Comparison of ENCODE assay signal across 16 cellular contexts in the genomic region with DNA sequence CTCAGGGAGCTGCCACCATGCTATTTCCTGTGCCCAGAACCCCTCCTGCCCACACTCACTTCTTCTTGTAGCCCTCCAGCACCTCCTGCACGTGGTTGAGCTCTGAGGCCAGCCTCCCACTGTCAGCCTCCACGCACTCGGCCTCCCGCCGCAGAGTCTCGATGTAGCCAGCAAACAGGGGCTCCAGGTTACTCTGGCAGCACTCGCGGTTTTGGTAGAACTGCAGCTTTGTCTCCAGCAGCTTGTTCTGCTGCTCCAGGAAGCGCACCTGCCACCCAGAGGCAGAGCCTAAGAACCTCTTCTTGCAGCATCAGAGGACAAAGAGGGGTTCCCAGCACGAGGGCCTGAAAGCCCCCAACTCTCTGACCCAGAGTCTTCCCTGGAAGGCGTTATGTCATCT. TPM values are rescaled to one million over a fixed set of nuclear protein-coding genes. Genes with fewer than 3 reads are reported as not detected.
DNase-seq lines count a peak whose midpoint lies in the region; ATAC-seq and TF ChIP-seq lines count a peak whose summit lies in the region.
"Had no signal": no experiment of that assay in that cellular context is flagged by ENCODE, and none has a peak within 500 bp of the region (broad histone marks: within the 10 kb centered on the region; RNA-seq: fewer than 3 reads in every experiment).

No MANE protein-coding gene starts in this region.

- no peak for TF ChIP-seq POLR2A in body of pancreas (IDR thresholded peaks at IDR 0.05)

- no peaks in the 10 kb centered on the region for H4K20me1 ChIP-seq in MM.1S (ENCODE audit: insufficient read depth, low read length)

- no peaks in the 10 kb centered on the region for H3K4me1 Mint-ChIP-seq in activated naive CD4-positive, alpha-beta T cell treated with anti-CD3 and anti-CD28 coated beads for 36 hours (ENCODE audit: low read depth)
- H3K4me1 Mint-ChIP-seq: naive B cell; stimulated activated naive CD8-positive, alpha-beta T cell treated with anti-CD3 and anti-CD28 coated beads, Interleukin-15, amount 100 ng/mL, for 72 hours had no signal

- ATAC-seq in body of pancreas: peak; percentile 47
- ATAC-seq: right cardiac atrium; stimulated activated naive CD8-positive, alpha-beta T cell treated with anti-CD3 and anti-CD28 coated beads, Interleukin-15, amount 100 ng/mL, for 72 hours had no signal

- intact Hi-C loops in body of pancreas (cut with DNase I): no loop called here
- intact Hi-C loops in activated naive CD4-positive, alpha-beta T cell treated with anti-CD3 and anti-CD28 coated beads for 36 hours (cut with micrococcal nuclease): no loop called here

- no peak overlapping the region for H3K27ac ChIP-seq in MM.1S (ENCODE audit: low read length)
- H3K27ac ChIP-seq in body of pancreas: no peak overlapping the region
- H3K27ac ChIP-seq: adrenal gland had no signal

- H3K9me2 ChIP-seq in MM.1S (replicated peaks; ENCODE audit: insufficient read depth, low read length): no peaks in the 10 kb centered on the region

- 0 out of 2 replicates have a peak, but pooled peaks have one; percentile 5 for TF ChIP-seq CTCF in MM.1S (IDR thresholded peaks at IDR 0.05; ENCODE audit: low read length)
- peak in 4 of 7 experiments; percentile 5 to 27 (median 18) for TF ChIP-seq CTCF in body of pancreas (IDR thresholded peaks at IDR 0.05)

- H3K4me3 ChIP-seq in MM.1S (ENCODE audit: low read length): no peak overlapping the region
- H3K4me3 ChIP-seq in body of pancreas: no peak overlapping the region
- H3K4me3 ChIP-seq: adrenal gland had no signal

- peaks cover 15% of the 10 kb centered on the region for H3K27me3 Mint-ChIP-seq in activated naive CD4-positive, alpha-beta T cell treated with anti-CD3 and anti-CD28 coated beads for 36 hours (ENCODE audit: low read depth)

- H3K4me1 ChIP-seq in MM.1S (ENCODE audit: low read length) (no peaks in the 10 kb centered on the region), body of pancreas (no peaks in the 10 kb centered on the region)
- H3K4me1 ChIP-seq: adrenal gland had no signal

- no peak overlapping the region for H3K27ac Mint-ChIP-seq in activated naive CD4-positive, alpha-beta T cell treated with anti-CD3 and anti-CD28 coated beads for 36 hours
- H3K27ac Mint-ChIP-seq: stimulated activated naive CD8-positive, alpha-beta T cell treated with anti-CD3 and anti-CD28 coated beads, Interleukin-15, amount 100 ng/mL, for 72 hours had no signal

- H3K4me2 ChIP-seq in MM.1S (ENCODE audit: low read depth, low read length): no peak overlapping the region

- no peaks in the 10 kb centered on the region for H3K79me2 ChIP-seq in MM.1S (ENCODE audit: low read length)

- 67% methylated on average over 5 to 11 of the region's 11 CpGs for WGBS in body of pancreas, 2 donors

- no peaks in the 10 kb centered on the region for H3K9me3 Mint-ChIP-seq in activated naive CD4-positive, alpha-beta T cell treated with anti-CD3 and anti-CD28 coated beads for 36 hours
- H3K9me3 Mint-ChIP-seq: stimulated activated naive CD8-positive, alpha-beta T cell treated with anti-CD3 and anti-CD28 coated beads, Interleukin-15, amount 100 ng/mL, for 72 hours had no signal

- no peak overlapping the region for H3K4me3 Mint-ChIP-seq in activated naive CD4-positive, alpha-beta T cell treated with anti-CD3 and anti-CD28 coated beads for 36 hours
- H3K4me3 Mint-ChIP-seq: naive B cell; stimulated activated naive CD8-positive, alpha-beta T cell treated with anti-CD3 and anti-CD28 coated beads, Interleukin-15, amount 100 ng/mL, for 72 hours had no signal

- no peaks in the 10 kb centered on the region for H3K36me3 Mint-ChIP-seq in activated naive CD4-positive, alpha-beta T cell treated with anti-CD3 and anti-CD28 coated beads for 36 hours (ENCODE audit: low read depth)
- H3K36me3 Mint-ChIP-seq: naive B cell had no signal

- CTCF ChIA-PET in activated naive CD4-positive, alpha-beta T cell treated with anti-CD3 and anti-CD28 coated beads for 36 hours (lab: Charles Lee): interaction anchor here (0.9 to 1.7 kb wide), 4 partner anchors 8 to 561 kb away, joined by 4 to 6 read pairs (median 4); no protein-coding TSS in a partner anchor

- H3K27me3 ChIP-seq in MM.1S (replicated peaks; ENCODE audit: insufficient read depth, low read length) (peaks cover 82% of the 10 kb centered on the region), body of pancreas (no peaks in the 10 kb centered on the region)

- no peak overlapping the region for H3K9ac ChIP-seq in MM.1S (ENCODE audit: low read length)

- H3K36me3 ChIP-seq in MM.1S (replicated peaks; ENCODE audit: insufficient read depth, low read length) (no peaks in the 10 kb centered on the region), body of pancreas (replicated peaks in 1 of 2; ENCODE audit: insufficient read depth in 1 of 2, low read depth in 2 of 2) (no peaks in the 10 kb centered on the region)
- H3K36me3 ChIP-seq: adrenal gland had no signal

- H3F3A ChIP-seq in MM.1S (ENCODE audit: insufficient read depth, low read length): no peaks in the 10 kb centered on the region

- no peak overlapping the region for H2AFZ ChIP-seq in MM.1S (ENCODE audit: low read length)

- peak; percentile 43 for DNase-seq in NCI-H510A treated with DMSO at 0.1 percent for 48 hours (lab: John Stamatoyannopoulos, UW)
- no peak for DNase-seq in NCI-H510A (lab: John Stamatoyannopoulos, UW)
- DNase-seq in MM.1S: peak; percentile 39
- peak in 2 of 4 donors; percentile 22 to 48 for DNase-seq in body of pancreas
- peak; percentile 24 for DNase-seq in left kidney (ENCODE audit: low read depth, low spot score)
- no peak for DNase-seq in medulla oblongata (ENCODE audit: extremely low spot score)
- no peak for DNase-seq in stimulated activated CD4-positive, alpha-beta T cell treated with anti-CD3 and anti-CD28 coated beads, Interleukin-4, amount 100 ng/mL, for 1 hour
- DNase-seq in activated naive CD4-positive, alpha-beta T cell treated with anti-CD3 and anti-CD28 coated beads for 36 hours: no peak
- DNase-seq: activated CD8-positive, alpha-beta memory T cell treated with anti-CD3 and anti-CD28 coated beads, Interleukin-2, amount 50 U/mL, for 48 hours; adrenal gland; dermis blood vessel endothelial cell; naive B cell; NCI-H2227 treated with DMSO at 0.1 percent for 48 hours; right cardiac atrium; stimulated activated naive CD8-positive, alpha-beta T cell treated with anti-CD3 and anti-CD28 coated beads, Interleukin-15, amount 100 ng/mL, for 72 hours had no signal

- H3K9me3 ChIP-seq in MM.1S (replicated peaks; ENCODE audit: insufficient read depth, low read length): no peaks in the 10 kb centered on the region
- H3K9me3 ChIP-seq in body of pancreas: no peaks in the 10 kb centered on the region
- H3K9me3 ChIP-seq: adrenal gland had no signal

RNA-seq across cellular contexts. Expression of a gene that starts 2.1 kb away (rescaled TPM):
- total RNA-seq in body of pancreas: not detected
- total RNA-seq in activated naive CD4-positive, alpha-beta T cell treated with anti-CD3 and anti-CD28 coated beads for 36 hours: not detected
- total RNA-seq: adrenal gland, dermis blood vessel endothelial cell, right cardiac atrium, SK-MEL-5 had no signal

RNA-seq across cellular contexts. Expression of a gene that starts 27.8 kb away (rescaled TPM):
- total RNA-seq in body of pancreas: not detected
- not detected for total RNA-seq in activated naive CD4-positive, alpha-beta T cell treated with anti-CD3 and anti-CD28 coated beads for 36 hours
- total RNA-seq: dermis blood vessel endothelial cell, right cardiac atrium had no signal

RNA-seq across cellular contexts. Expression of a gene that starts 44.7 kb away (rescaled TPM):
- 1 to 10 TPM; 1.8 to 8.6 TPM for total RNA-seq in body of pancreas
- under 1 TPM in 1 of 2 experiments, not detected in 1; 0.15 TPM for total RNA-seq in activated naive CD4-positive, alpha-beta T cell treated with anti-CD3 and anti-CD28 coated beads for 36 hours
- total RNA-seq: dermis blood vessel endothelial cell, right cardiac atrium, SK-MEL-5 had no signal

RNA-seq across cellular contexts. Expression of a gene that starts 48.2 kb away (rescaled TPM):
- total RNA-seq in body of pancreas: not detected
- total RNA-seq in activated naive CD4-positive, alpha-beta T cell treated with anti-CD3 and anti-CD28 coated beads for 36 hours: not detected
- total RNA-seq: adrenal gland, dermis blood vessel endothelial cell, right cardiac atrium, SK-MEL-5 had no signal

Comparison
In these comparisons a context has a peak if more than half of its experiments do, and no peak if none do; other contexts are left out.
1. DNase-seq: peak in NCI-H510A treated with DMSO at 0.1 percent for 48 hours (single experiment), MM.1S (single experiment) and left kidney (single experiment); none in NCI-H510A (single experiment), medulla oblongata (single experiment), stimulated activated CD4-positive, alpha-beta T cell treated with anti-CD3 and anti-CD28 coated beads, Interleukin-4, amount 100 ng/mL, for 1 hour (single experiment) and activated naive CD4-positive, alpha-beta T cell treated with anti-CD3 and anti-CD28 coated beads for 36 hours (single experiment).